Comparison of ENCODE assay signal across 27 cellular contexts in the genomic region with DNA sequence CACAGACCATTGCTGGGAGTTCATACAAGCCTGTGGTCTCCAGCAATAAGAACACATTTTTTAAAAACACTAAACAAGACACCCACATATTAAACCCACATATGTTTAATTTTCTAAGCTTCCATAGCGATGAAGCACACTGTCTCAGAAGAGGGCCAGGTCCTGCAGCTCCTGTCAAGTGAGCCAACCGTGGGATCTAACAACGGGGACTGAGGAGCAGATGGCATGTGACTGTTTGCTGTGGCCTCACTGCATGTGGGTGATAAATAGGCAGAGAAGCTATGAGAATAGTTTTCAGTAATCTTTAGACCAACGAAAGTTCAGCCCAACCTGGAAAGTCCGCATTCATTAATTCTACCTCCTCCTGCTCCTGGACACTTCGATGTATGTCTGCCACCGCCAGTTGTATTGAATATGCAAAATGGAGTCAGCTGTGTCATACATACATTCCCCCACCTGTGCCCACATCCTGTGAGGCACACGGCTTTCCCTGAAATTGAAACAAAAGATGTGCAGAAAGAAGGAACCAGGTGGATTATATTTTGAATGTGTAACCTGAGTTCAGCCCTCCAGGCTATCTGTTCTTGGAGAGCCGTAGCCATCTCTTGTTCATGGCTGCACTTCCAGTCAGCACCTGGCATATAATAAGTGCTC.
A peak's percentile ranks its signal among the peaks of the same experiment; 100 is the strongest.
DNase-seq lines count a peak whose midpoint lies in the region; ATAC-seq and TF ChIP-seq lines count a peak whose summit lies in the region.
"Had no signal": no experiment of that assay in that cellular context is flagged by ENCODE, and none has a peak within 500 bp of the region (broad histone marks: within the 10 kb centered on the region; RNA-seq: fewer than 3 reads in every experiment).

No MANE protein-coding gene starts in this region.

- H3K79me2 ChIP-seq in DOHH2 (ENCODE audit: control insufficient read depth, low read length): no peaks in the 10 kb centered on the region

- peaks cover 12% of the 10 kb centered on the region for H3K4me1 ChIP-seq in DOHH2 (ENCODE audit: control insufficient read depth, low read length)

- H3K4me3 ChIP-seq in DOHH2 (ENCODE audit: low read length): no peak overlapping the region
- H3K4me3 ChIP-seq: cardiac muscle cell, dorsolateral prefrontal cortex, GM23338, heart left ventricle, skin epidermis had no signal

- H3F3A ChIP-seq in DOHH2 (ENCODE audit: control insufficient read depth, insufficient read depth): no peaks in the 10 kb centered on the region

- H3K36me3 ChIP-seq in DOHH2 (ENCODE audit: control insufficient read depth, low read length): no peaks in the 10 kb centered on the region
- H3K36me3 ChIP-seq: cardiac muscle cell, heart left ventricle had no signal

- no peak overlapping the region for H3K27ac ChIP-seq in DOHH2 (ENCODE audit: low read depth, low read length)
- H3K27ac ChIP-seq in caudate nucleus (ENCODE audit: low read depth, low read length): peak overlapping the region; percentile 33
- H3K27ac ChIP-seq: cardiac muscle cell, dorsolateral prefrontal cortex, heart left ventricle, skin epidermis had no signal

- H4K20me1 ChIP-seq in DOHH2 (ENCODE audit: control insufficient read depth, insufficient read depth, low read depth, low read length): no peaks in the 10 kb centered on the region

- TF ChIP-seq CTCF in DOHH2 (IDR thresholded peaks at IDR 0.05; ENCODE audit: low read depth, low read length, poor library complexity, severe bottlenecking) (no peak), GM13976 (IDR thresholded peaks at IDR 0.05; ENCODE audit: borderline replicate concordance, control extremely low read depth, extremely low read depth, insufficient read depth, missing control alignments) (no peak)

- H3K4me2 ChIP-seq in DOHH2 (ENCODE audit: low read length): peak overlapping the region; percentile 11
- H3K4me2 ChIP-seq: GM23338 had no signal

- no peaks in the 10 kb centered on the region for H3K9me2 ChIP-seq in DOHH2 (replicated peaks; ENCODE audit: control insufficient read depth, low read length)

- peak; percentile 85 for DNase-seq in NCI-H345 (lab: John Stamatoyannopoulos, UW)
- DNase-seq in caudate nucleus (lab: John Stamatoyannopoulos, UW): no peak
- no peak for DNase-seq in GM13976 (ENCODE audit: low spot score)
- no peak for DNase-seq in nucleus accumbens (lab: John Stamatoyannopoulos, UW)
- DNase-seq in HK-2 (ENCODE audit: unreplicated experiment): no peak
- DNase-seq: activated CD4-positive, CD25-positive, alpha-beta regulatory T cell treated with anti-CD3 and anti-CD28 coated beads, Interleukin-2, amount 50 U/mL, for 72 hours; activated CD8-positive, alpha-beta T cell treated with anti-CD3 and anti-CD28 coated beads, Interleukin-2, amount 10 ng/mL, durations not matched to agents 7 days and 5 days; activated naive CD4-positive, alpha-beta T cell treated with anti-CD3 and anti-CD28 coated beads for 36 hours; activated T-cell treated with anti-CD3 and anti-CD28 coated beads, Interleukin-2, amount 50 U/mL, for 1 hour; amniotic stem cell; GDM1; heart left ventricle; left cardiac atrium; NCI-H187; NCI-H510A treated with DMSO at 0.1 percent for 48 hours; occipital lobe; stimulated activated CD4-positive, alpha-beta T cell treated with anti-CD3 and anti-CD28 coated beads, Interleukin-1b, Interleukin-23, amount 100 ng/mL, for 48 hours; T-cell had no signal

- ATAC-seq in GM18873 (IDR thresholded peaks at IDR 0.05; ENCODE audit: low FRiP score, unreplicated experiment) (peak; percentile 44), HG02970 (IDR thresholded peaks at IDR 0.05; ENCODE audit: low FRiP score, unreplicated experiment) (no peak)
- ATAC-seq: activated CD8-positive, alpha-beta T cell treated with anti-CD3 and anti-CD28 coated beads, Interleukin-2, amount 10 ng/mL, durations not matched to agents 7 days and 5 days; GM23338; heart left ventricle; left cardiac atrium; Panc1; stimulated activated effector memory CD8-positive, alpha-beta T cell treated with anti-CD3 and anti-CD28 coated beads, Interleukin-12 subunit alpha, Interleukin-12 subunit beta, amount 100 ng/mL, for 72 hours; T-cell had no signal

- in situ Hi-C loops in GM13976 (cut with MboI; ENCODE audit: low sequenced_read_pairs, unreplicated experiment): no loop called here

- peaks cover 12% of the 10 kb centered on the region; the same call in 1 of the 2 replicates for H3K27me3 ChIP-seq in DOHH2 (ENCODE audit: control insufficient read depth, low read length)
- H3K27me3 ChIP-seq: cardiac muscle cell, dorsolateral prefrontal cortex, heart left ventricle had no signal

- H3K9me3 ChIP-seq in DOHH2 (ENCODE audit: control insufficient read depth, insufficient read depth, low read length): no peaks in the 10 kb centered on the region
- H3K9me3 ChIP-seq: heart left ventricle had no signal
